ENCODE assay signal across 7 cellular contexts in the genomic region with DNA sequence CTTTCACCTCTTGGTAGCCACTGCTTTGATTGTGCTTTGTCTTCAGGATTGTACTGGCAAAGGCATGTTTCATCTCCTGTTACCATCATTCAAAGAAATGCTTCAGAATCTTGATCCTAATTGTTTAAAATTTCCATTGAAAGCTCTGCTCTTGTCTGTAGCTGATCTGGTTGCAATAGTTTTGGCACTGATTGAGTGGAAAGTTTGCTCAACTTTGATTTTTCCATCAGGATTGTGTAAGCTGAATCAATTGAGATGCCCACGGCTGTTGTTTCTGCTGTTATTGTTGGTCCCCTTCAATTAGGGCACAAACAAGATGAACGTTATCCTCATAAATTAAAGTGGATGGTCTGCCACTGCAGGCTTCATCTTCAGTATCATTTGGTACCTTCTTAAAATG.
"Had no signal": no experiment of that assay in that cellular context is flagged by ENCODE, and none has a peak within 500 bp of the region (broad histone marks: within the 10 kb centered on the region; RNA-seq: fewer than 3 reads in every experiment).

No MANE protein-coding gene starts in this region.

- H3K4me3 ChIP-seq: HAP-1, K562 had no signal

- H3K36me3 ChIP-seq: HAP-1 had no signal

- DNase-seq: GOT3, H7, KG1 had no signal

- H3K9me3 ChIP-seq: HAP-1 had no signal

- ATAC-seq: HCT116, K562 had no signal

- FAIRE-seq: HTR-8/SVneo, K562 had no signal
